In the genomic region with DNA sequence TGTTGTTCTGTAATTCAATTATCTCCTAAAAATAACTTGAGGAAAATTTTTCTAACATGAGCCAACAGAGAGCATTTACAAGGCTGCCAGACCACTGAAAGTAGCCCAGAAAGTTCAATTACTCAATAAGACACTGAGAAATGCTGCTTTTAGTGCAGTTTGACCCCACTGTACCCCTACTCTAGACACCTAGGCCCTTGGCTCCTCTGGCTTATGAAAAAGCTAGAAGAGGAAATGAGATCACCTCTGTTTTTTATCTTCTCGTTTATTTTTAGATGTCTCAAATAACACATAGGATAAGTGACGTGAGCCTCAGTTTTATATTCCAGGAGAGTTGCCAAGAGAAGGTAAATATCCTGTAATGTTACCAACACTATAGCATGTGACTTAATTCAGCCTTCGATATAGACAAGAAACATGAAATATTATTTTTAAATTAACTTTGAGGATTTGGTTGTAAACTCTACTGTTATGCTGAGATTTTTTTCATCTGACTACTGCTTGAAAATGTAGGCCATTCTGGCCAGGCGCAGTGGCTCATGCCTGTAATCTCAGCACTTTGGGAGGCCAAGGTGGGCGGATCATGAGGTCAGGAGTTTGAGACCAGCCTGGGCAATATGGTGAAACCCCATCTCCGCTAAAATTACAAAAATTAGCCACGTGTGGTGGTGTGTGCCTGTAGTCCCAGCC, we compare ENCODE assay signal across 9 cellular contexts. TPM values are rescaled to one million over a fixed set of nuclear protein-coding genes. Genes with fewer than 3 reads are reported as not detected.
A peak's percentile ranks its signal among the peaks of the same experiment; 100 is the strongest.
DNase-seq lines count a peak whose midpoint lies in the region; ATAC-seq and TF ChIP-seq lines count a peak whose summit lies in the region.
"Had no signal": no experiment of that assay in that cellular context is flagged by ENCODE, and none has a peak within 500 bp of the region (broad histone marks: within the 10 kb centered on the region; RNA-seq: fewer than 3 reads in every experiment).

No MANE protein-coding gene starts in this region.

- H3K9me3 ChIP-seq in gastroesophageal sphincter (no peaks in the 10 kb centered on the region), suprapubic skin (no peaks in the 10 kb centered on the region), lower lobe of right lung (no peaks in the 10 kb centered on the region), sigmoid colon (no peaks in the 10 kb centered on the region)

- no peaks in the 10 kb centered on the region for H3K9me3 Mint-ChIP-seq in effector memory CD8-positive, alpha-beta T cell

- 41 to 59% methylated on average over 4 to 7 of the region's 7 CpGs for WGBS in gastroesophageal sphincter (ENCODE audit: low coverage in 1 of 2), 2 donors
- 67% methylated on average over 7 of the region's 7 CpGs for WGBS in suprapubic skin
- 73 to 79% methylated on average over 7 of the region's 7 CpGs for WGBS in sigmoid colon, 2 donors

- H3K27me3 Mint-ChIP-seq in effector memory CD8-positive, alpha-beta T cell, result no peaks in the 10 kb centered on the region

- H3K4me3 Mint-ChIP-seq in effector memory CD8-positive, alpha-beta T cell, result no peak overlapping the region

- intact Hi-C loops in lower lobe of right lung (cut with DNase I), result no loop called here
- intact Hi-C loops in sigmoid colon (cut with DNase I), result no loop called here

- H3K27me3 ChIP-seq in gastroesophageal sphincter (no peaks in the 10 kb centered on the region), suprapubic skin (no peaks in the 10 kb centered on the region), lower lobe of right lung (ENCODE audit: low read depth) (no peaks in the 10 kb centered on the region), sigmoid colon (no peaks in the 10 kb centered on the region)

- H3K36me3 ChIP-seq in gastroesophageal sphincter, result no peaks in the 10 kb centered on the region
- no peaks in the 10 kb centered on the region for H3K36me3 ChIP-seq in suprapubic skin
- no peaks in the 10 kb centered on the region for H3K36me3 ChIP-seq in lower lobe of right lung
- H3K36me3 ChIP-seq in sigmoid colon, result no peaks in the 10 kb centered on the region

- H3K4me3 ChIP-seq in gastroesophageal sphincter (no peak overlapping the region), suprapubic skin (no peak overlapping the region), lower lobe of right lung (no peak overlapping the region), sigmoid colon (no peak overlapping the region)

- peaks cover 3 to 21% of the 10 kb centered on the region in 2 donors for H3K4me1 Mint-ChIP-seq in effector memory CD8-positive, alpha-beta T cell (ENCODE audit: low read depth in 2 of 2)

- H3K4me1 ChIP-seq in gastroesophageal sphincter (no peaks in the 10 kb centered on the region), suprapubic skin (no peaks in the 10 kb centered on the region), lower lobe of right lung (no peaks in the 10 kb centered on the region), sigmoid colon (no peaks in the 10 kb centered on the region)

- TF ChIP-seq EP300 in gastroesophageal sphincter (IDR thresholded peaks at IDR 0.05) (no peak), suprapubic skin (IDR thresholded peaks at IDR 0.05) (no peak), sigmoid colon (IDR thresholded peaks at IDR 0.05) (no peak)

- TF ChIP-seq POLR2A in gastroesophageal sphincter (IDR thresholded peaks at IDR 0.05), result no peak
- TF ChIP-seq POLR2A in suprapubic skin (IDR thresholded peaks at IDR 0.05), result no peak
- no peak for TF ChIP-seq POLR2A in sigmoid colon (IDR thresholded peaks at IDR 0.05)

- H3K27ac ChIP-seq in gastroesophageal sphincter, result no peak overlapping the region
- H3K27ac ChIP-seq in suprapubic skin, result no peak overlapping the region
- no peak overlapping the region for H3K27ac ChIP-seq in lower lobe of right lung
- H3K27ac ChIP-seq in sigmoid colon, result no peak overlapping the region
- H3K27ac ChIP-seq: epithelial cell of prostate had no signal

- DNase-seq in GM04503 (ENCODE audit: low read depth), result peak; percentile 50
- DNase-seq in effector memory CD8-positive, alpha-beta T cell, result no peak
- DNase-seq in suprapubic skin (ENCODE audit: low spot score in 2 of 2), result no peak
- no peak for DNase-seq in lower lobe of right lung
- DNase-seq in sigmoid colon, result no peak

- no peak for TF ChIP-seq CTCF in gastroesophageal sphincter (IDR thresholded peaks at IDR 0.05)
- TF ChIP-seq CTCF in suprapubic skin (IDR thresholded peaks at IDR 0.05), result no peak
- no peak for TF ChIP-seq CTCF in lower lobe of right lung (IDR thresholded peaks at IDR 0.05)
- no peak for TF ChIP-seq CTCF in sigmoid colon (IDR thresholded peaks at IDR 0.05)

- ATAC-seq in GM21360 (IDR thresholded peaks at IDR 0.05; ENCODE audit: unreplicated experiment), result peak; percentile 84
- peak; percentile 67 for ATAC-seq in HG03457 (IDR thresholded peaks at IDR 0.05; ENCODE audit: unreplicated experiment)
- peak; percentile 57 for ATAC-seq in effector memory CD8-positive, alpha-beta T cell (replicated peaks)
- ATAC-seq in gastroesophageal sphincter, result no peak
- ATAC-seq in lower lobe of right lung, result no peak

- no peaks in the 10 kb centered on the region for H3K36me3 Mint-ChIP-seq in effector memory CD8-positive, alpha-beta T cell (ENCODE audit: insufficient read depth)

- H3K27ac Mint-ChIP-seq in effector memory CD8-positive, alpha-beta T cell, result peak overlapping the region; percentile 55 to 79

RNA-seq across cellular contexts. Expression of gene TNIP3, which starts 24.4 kb away (rescaled TPM):
- total RNA-seq in gastroesophageal sphincter (under 1 TPM in 1 of 4 donors, not detected in 3; 0.81 TPM), suprapubic skin (not detected), lower lobe of right lung (0.95 TPM), sigmoid colon (under 1 TPM in 1 of 4 donors, not detected in 3; 0.49 TPM)
- 10 to 100 TPM in 1 of 3 donors, 1 to 10 TPM in 1, not detected in 1; 3.0 to 18.1 TPM for polyA plus RNA-seq in sigmoid colon

Comparison
In these comparisons a context has a peak if more than half of its experiments do, and no peak if none do; other contexts are left out.
1. ATAC-seq: peak in GM21360 (single experiment), HG03457 (single experiment) and effector memory CD8-positive, alpha-beta T cell (single experiment); none in gastroesophageal sphincter (single experiment) and lower lobe of right lung (0 of 2).